ENCODE assay signal across 8 cellular contexts in genomic region chr15:60370804-60371700, GRCh38. TPM values are rescaled to one million over a fixed set of nuclear protein-coding genes. Genes with fewer than 3 reads are reported as not detected.
DNase-seq lines count a peak whose midpoint lies in the region; ATAC-seq and TF ChIP-seq lines count a peak whose summit lies in the region.

No MANE protein-coding gene starts in this region.

- CTCF ChIA-PET in CD8-positive, alpha-beta memory T cell (lab: Charles Lee), result interaction anchor here (0.5 to 0.8 kb wide), 2 partner anchors 12 to 123 kb away, joined by 3 read pairs; no protein-coding TSS in a partner anchor

- POLR2A ChIA-PET in CD8-positive, alpha-beta memory T cell (lab: Charles Lee), result no interaction called here

- H3K9me3 Mint-ChIP-seq in CD8-positive, alpha-beta memory T cell, result no peaks in the 10 kb centered on the region
- peaks cover 0 to 3% (median 2%) of the 10 kb centered on the region in 5 experiments for H3K9me3 Mint-ChIP-seq in brain

- intact Hi-C loops in left lung (cut with DNase I), result no loop called here

- H3K27ac ChIP-seq in CD8-positive, alpha-beta memory T cell (ENCODE audit: low read depth, low read length), result no peak overlapping the region
- H3K27ac ChIP-seq in left lung (peak overlapping the region; percentile 78 to 81), upper lobe of left lung (peak overlapping the region; percentile 61 to 77 (median 68))

- peak in 2 of 4 donors; percentile 34 to 66 for TF ChIP-seq EP300 in upper lobe of left lung (IDR thresholded peaks at IDR 0.05)

- H3K4me1 ChIP-seq in CD8-positive, alpha-beta memory T cell (ENCODE audit: insufficient read depth, low read length), result no peaks in the 10 kb centered on the region
- H3K4me1 ChIP-seq in left lung (peaks cover 38 to 63% of the 10 kb centered on the region in 2 donors), upper lobe of left lung (peaks cover 47 to 62% (median 53%) of the 10 kb centered on the region in 4 donors)

- H3K36me3 ChIP-seq in CD8-positive, alpha-beta memory T cell (ENCODE audit: insufficient read depth, low read length), result peaks cover 10% of the 10 kb centered on the region
- H3K36me3 ChIP-seq in left lung (peaks cover 0 to 77% of the 10 kb centered on the region in 2 donors), upper lobe of left lung (peaks cover 0 to 43% (median 16%) of the 10 kb centered on the region in 4 donors)

- no peak overlapping the region for H3K4me3 Mint-ChIP-seq in CD8-positive, alpha-beta memory T cell
- peak overlapping the region in 3 of 5 experiments; percentile 36 to 74 (median 63) for H3K4me3 Mint-ChIP-seq in brain

- no peaks in the 10 kb centered on the region for H3K27me3 Mint-ChIP-seq in CD8-positive, alpha-beta memory T cell
- peaks cover 4% of the 10 kb centered on the region for H3K27me3 Mint-ChIP-seq in brain

- peak; percentile 36 for ATAC-seq in left lung
- ATAC-seq in upper lobe of left lung (ENCODE audit: low FRiP score in 2 of 2), result peak; percentile 45 to 84
- ATAC-seq in HG02642 (IDR thresholded peaks at IDR 0.05; ENCODE audit: poor library complexity, unreplicated experiment), result no peak

- TF ChIP-seq POLR2A in upper lobe of left lung (IDR thresholded peaks at IDR 0.05), result no peak

- peaks cover 0 to 68% (median 9%) of the 10 kb centered on the region in 3 donors for H3K36me3 Mint-ChIP-seq in CD8-positive, alpha-beta memory T cell
- peaks cover 25% of the 10 kb centered on the region for H3K36me3 Mint-ChIP-seq in brain

- TF ChIP-seq CTCF in brain (conservative IDR thresholded peaks at IDR 0.05), result no peak
- TF ChIP-seq CTCF in left lung (IDR thresholded peaks at IDR 0.05), result no peak
- TF ChIP-seq CTCF in upper lobe of left lung (IDR thresholded peaks at IDR 0.05), result no peak

- peak overlapping the region in 6 of 8 donors; percentile 19 to 81 (median 58) for H3K27ac Mint-ChIP-seq in CD8-positive, alpha-beta memory T cell
- peak overlapping the region in 4 of 5 experiments; percentile 93 to 99 (median 96) for H3K27ac Mint-ChIP-seq in brain

- WGBS in upper lobe of left lung, 2 donors, result 50 to 58% methylated on average over 13 of the region's 13 CpGs

- no peaks in the 10 kb centered on the region for H3K9me3 ChIP-seq in CD8-positive, alpha-beta memory T cell (ENCODE audit: low read length)
- H3K9me3 ChIP-seq in left lung, result no peaks in the 10 kb centered on the region
- H3K9me3 ChIP-seq in upper lobe of left lung, result no peaks in the 10 kb centered on the region

- no peak for DNase-seq in CD8-positive, alpha-beta memory T cell
- peak; percentile 57 for DNase-seq in NCI-H1092 treated with DMSO at 0.1 percent for 48 hours (lab: John Stamatoyannopoulos, UW)
- peak in 1 of 2 donors; percentile 72 for DNase-seq in left lung
- peak in 1 of 2 donors; percentile 51 for DNase-seq in upper lobe of left lung
- no peak for DNase-seq in GF-D8 (lab: John Stamatoyannopoulos, UW)
- no peak for DNase-seq in NCI-H526 treated with DMSO at 0.1 percent for 48 hours (lab: John Stamatoyannopoulos, UW)

- H3K27me3 ChIP-seq in CD8-positive, alpha-beta memory T cell (ENCODE audit: insufficient read depth, low read length, poor library complexity, severe bottlenecking), result no peaks in the 10 kb centered on the region
- H3K27me3 ChIP-seq in left lung (no peaks in the 10 kb centered on the region), upper lobe of left lung (no peaks in the 10 kb centered on the region)

- peaks cover 11 to 31% (median 29%) of the 10 kb centered on the region in 3 donors for H3K4me1 Mint-ChIP-seq in CD8-positive, alpha-beta memory T cell
- peaks cover 63% of the 10 kb centered on the region for H3K4me1 Mint-ChIP-seq in brain

- no peak overlapping the region for H3K4me3 ChIP-seq in CD8-positive, alpha-beta memory T cell (ENCODE audit: low read length)
- H3K4me3 ChIP-seq in left lung (no peak overlapping the region), upper lobe of left lung (no peak overlapping the region)

RNA-seq across cellular contexts. Expression of gene ANXA2, which starts 26.7 kb away (rescaled TPM):
- 100 to 1,000 TPM; 212 to 219 TPM for total RNA-seq in CD8-positive, alpha-beta memory T cell
- polyA plus RNA-seq in CD8-positive, alpha-beta memory T cell, result 471 TPM
- 439 TPM for polyA plus RNA-seq in brain (ENCODE audit: insufficient read depth, low read depth, low replicate concordance)
- total RNA-seq in left lung (1,000 to 10,000 TPM; 1,567 to 1,593 TPM), upper lobe of left lung (1,000 to 10,000 TPM in 4 of 6 donors, 100 to 1,000 TPM in 2; 394 to 1,774 (median 1,094) TPM)

Comparison
In these comparisons a context has a peak if more than half of its experiments do, and no peak if none do; other contexts are left out.
1. H3K4me3 Mint-ChIP-seq: peak in brain (3 of 5); none in CD8-positive, alpha-beta memory T cell (0 of 7).